ENCODE assay signal across 15 cellular contexts in genomic region chr12:127270193-127270592, GRCh38.
DNase-seq lines count a peak whose midpoint lies in the region; TF ChIP-seq lines count a peak whose summit lies in the region.
"Had no signal": no experiment of that assay in that cellular context is flagged by ENCODE, and none has a peak within 500 bp of the region (broad histone marks: within the 10 kb centered on the region; RNA-seq: fewer than 3 reads in every experiment).

No MANE protein-coding gene starts in this region.

- no peaks in the 10 kb centered on the region for H3K4me1 ChIP-seq in HAP-1

- no peaks in the 10 kb centered on the region for H3K36me3 ChIP-seq in HAP-1 (replicated peaks)

- no peak for TF ChIP-seq POLR2A in NB4 (IDR thresholded peaks at IDR 0.05; ENCODE audit: extremely low read depth, insufficient read length)

- DNase-seq in GM03348 (ENCODE audit: low spot score) (peak; percentile 70), NB4 (ENCODE audit: low read depth) (peak; percentile 88), epithelial cell of esophagus (ENCODE audit: low read depth) (peak; percentile 86), pons (ENCODE audit: low spot score) (peak; percentile 11), AG08396 (ENCODE audit: low spot score) (no peak), HAP-1 (ENCODE audit: low spot score in 2 of 2) (no peak), NCI-H446 (lab: John Stamatoyannopoulos, UW) (no peak)
- no peak for DNase-seq in effector CD8-positive, alpha-beta T cell (lab: John Stamatoyannopoulos, UW)
- DNase-seq: COR-L47, dermis blood vessel endothelial cell, left colon, natural killer cell, NCI-H1105 treated with DMSO at 0.1 percent for 48 hours, RPMI8226 had no signal

- no peaks in the 10 kb centered on the region for H3K9me3 ChIP-seq in HAP-1

- TF ChIP-seq CTCF in NB4 (IDR thresholded peaks at IDR 0.05; ENCODE audit: low read depth, low read length) (no peak), epithelial cell of esophagus (IDR thresholded peaks at IDR 0.05; ENCODE audit: insufficient read depth, low read depth, low read length, missing control alignments) (no peak)

- in situ Hi-C loops in HAP-1 (cut with MboI; ENCODE audit: low sequenced_read_pairs) = no loop called here

- H3K27me3 ChIP-seq in HAP-1 (ENCODE audit: low read depth) = no peaks in the 10 kb centered on the region

- H3K4me3 ChIP-seq in NB4 (ENCODE audit: low read depth, low read length) = no peak overlapping the region
- no peak overlapping the region for H3K4me3 ChIP-seq in epithelial cell of esophagus (ENCODE audit: low read length)
- no peak overlapping the region for H3K4me3 ChIP-seq in HAP-1
- H3K4me3 ChIP-seq: smooth muscle cell had no signal

Comparison
In these comparisons a context has a peak if more than half of its experiments do, and no peak if none do; other contexts are left out.
1. DNase-seq: peak in GM03348 (single experiment), NB4 (single experiment), epithelial cell of esophagus (single experiment) and pons (single experiment); none in AG08396 (single experiment), HAP-1 (0 of 2), NCI-H446 (0 of 2) and effector CD8-positive, alpha-beta T cell (single experiment).